ENCODE assay signal across 8 cellular contexts in the genomic region with DNA sequence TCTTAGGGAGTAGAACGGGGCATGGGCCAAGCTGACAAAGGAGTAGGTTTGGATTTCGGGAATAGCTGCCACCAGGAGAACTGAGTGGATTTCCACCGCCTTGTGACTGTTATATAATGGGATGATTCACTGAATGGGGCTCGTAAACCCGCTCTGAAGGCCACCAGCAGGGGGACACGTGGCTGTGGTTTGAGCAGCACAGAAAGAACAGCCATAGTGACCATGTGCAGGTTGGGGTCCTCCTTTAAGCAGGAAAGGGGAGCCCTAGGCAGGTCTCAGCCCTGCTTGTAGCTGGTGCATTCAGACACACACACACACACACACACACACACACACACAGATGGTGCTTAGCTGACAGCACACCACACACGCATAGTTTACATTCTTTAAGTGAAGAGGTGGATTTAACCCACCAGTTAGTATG. TPM values are rescaled to one million over a fixed set of nuclear protein-coding genes. Genes with fewer than 3 reads are reported as not detected.
DNase-seq lines count a peak whose midpoint lies in the region; ATAC-seq, FAIRE-seq and TF ChIP-seq lines count a peak whose summit lies in the region.

No MANE protein-coding gene starts in this region.

- peaks cover 64% of the 10 kb centered on the region for H3K4me1 ChIP-seq in HepG2 (ENCODE audit: insufficient read depth, low read length)

- peaks cover 0 to 16% of the 10 kb centered on the region in 2 experiments; a peak in 2 of 5 replicates for H3K27me3 ChIP-seq in HepG2 (ENCODE audit: control insufficient read depth in 1 of 2, insufficient read depth in 2 of 2, low read length in 2 of 2)

- TF ChIP-seq POLR2A in HepG2 (IDR thresholded peaks at IDR 0.05; ENCODE audit: insufficient read depth in 1 of 2, low read depth in 2 of 2, low read length in 2 of 2), result no peak

- TF ChIP-seq RAD21 in HepG2 (CRISPR knock-in tag; IDR thresholded peaks at IDR 0.05), result peak; percentile 58; the same call in 1 of the 2 replicates

- H2AFZ ChIP-seq in HepG2 (ENCODE audit: low read length), result no peak overlapping the region

- no peaks in the 10 kb centered on the region for H4K20me1 ChIP-seq in HepG2 (ENCODE audit: insufficient read depth, low read length)

- TF ChIP-seq EP300 in HepG2 (IDR thresholded peaks at IDR 0.05; ENCODE audit: low read depth in 2 of 2, low read length in 2 of 2), result no peak
- no peak for TF ChIP-seq EP300 in HepG2 (CRISPR knock-in tag; IDR thresholded peaks at IDR 0.05; ENCODE audit: borderline replicate concordance)

- no peak overlapping the region for H3K27ac ChIP-seq in HepG2 (ENCODE audit: extremely low read length, insufficient read depth, low read length)

- in situ Hi-C loops in astrocyte of the spinal cord (cut with HindIII; ENCODE audit: low sequenced_read_pairs) (no loop called here), HepG2 (cut with HindIII; ENCODE audit: extremely low pct_ligation_motif_present, low pct_unique_long_range_greater_than_20kb) (no loop called here)

- H3K9me3 ChIP-seq in HepG2 (ENCODE audit: low read length), result no peaks in the 10 kb centered on the region

- intact Hi-C loops in HepG2 (cut with micrococcal nuclease; ENCODE audit: unreplicated experiment), result loop anchor here (1.0 kb wide), 1 partner anchor 16 kb away; no protein-coding TSS in a partner anchor

- ATAC-seq in HepG2 (peak; percentile 75), GM21526 (IDR thresholded peaks at IDR 0.05; ENCODE audit: low FRiP score, unreplicated experiment) (no peak)

- no peaks in the 10 kb centered on the region for H3K36me3 ChIP-seq in HepG2 (replicated peaks in 1 of 2; ENCODE audit: control insufficient read depth in 1 of 2, insufficient read depth in 2 of 2, low read length in 2 of 2)

- WGBS in HepG2 (ENCODE audit: low lambda C conversion rate), result 7% methylated on average over 7 of the region's 7 CpGs

- DNase-seq in AG08396 (ENCODE audit: low spot score) (peak; percentile 69), HK-2 (ENCODE audit: unreplicated experiment) (peak; percentile 81), astrocyte of the spinal cord (ENCODE audit: low read depth, low spot score) (peak; percentile 70), HepG2 (ENCODE audit: low spot score) (peak; percentile 77), NCI-H2171 (lab: John Stamatoyannopoulos, UW) (no peak), NCI-H524 treated with DMSO at 0.1 percent for 48 hours (lab: John Stamatoyannopoulos, UW) (no peak), midbrain (lab: John Stamatoyannopoulos, UW) (no peak)

- peak overlapping the region; percentile 66 for H3K4me2 ChIP-seq in HepG2 (ENCODE audit: low read depth, low read length)

- H3K9ac ChIP-seq in HepG2 (ENCODE audit: insufficient read depth, low read depth, low read length), result no peak overlapping the region

- CTCF ChIA-PET in HepG2 (lab: Yijun Ruan, JAX; ENCODE audit: low intra/inter-chr PET ratio, low total read pairs), result interaction anchor here (0.6 to 1.6 kb wide), 3 partner anchors 17 to 152 kb away, joined by 3 to 12 read pairs (median 3); no protein-coding TSS in a partner anchor

- no peak overlapping the region for H3K4me3 ChIP-seq in astrocyte of the spinal cord (ENCODE audit: low read depth, low read length)
- H3K4me3 ChIP-seq in HepG2 (replicated peaks in 1 of 3; ENCODE audit: insufficient read depth in 1 of 3, low read depth in 2 of 3, low read length in 3 of 3), result peak overlapping the region in 1 of 3 experiments; percentile 31; a peak in 1 of 6 replicates

- FAIRE-seq in HepG2 (lab: Jason Lieb, UNC), result peak; percentile 70

- TF ChIP-seq CTCF in astrocyte of the spinal cord (IDR thresholded peaks at IDR 0.05; ENCODE audit: low read depth, low read length) (peak; percentile 50), HepG2 (CRISPR knock-in tag; IDR thresholded peaks at IDR 0.05) (peak; percentile 85)

- POLR2A ChIA-PET in HepG2 (lab: Yijun Ruan, JAX), result interaction anchor here (0.7 to 0.9 kb wide), 3 partner anchors 13 to 43 kb away, joined by 3 read pairs; no protein-coding TSS in a partner anchor

- BruUV-seq in HepG2 (replicated peaks; lab: Mats Ljungman, UMichigan), result no TSS peak

- no peaks in the 10 kb centered on the region for H3K79me2 ChIP-seq in HepG2 (ENCODE audit: insufficient read depth, low read length)

RNA-seq across cellular contexts. Expression of a gene that starts 8.6 kb away (rescaled TPM):
- 0.46 and 0.82 TPM in 2 replicates for total RNA-seq in HepG2 (2016; rRNA removed; fragmentation: Illumina TruSeq; extraction: Trizol)
- 0.26 and 0.40 TPM in 2 replicates for total RNA-seq in HepG2 (2016; cell fraction: cytosol; rRNA removed; fragmentation: Illumina TruSeq; extraction: Trizol; ENCODE audit: low read depth)
- total RNA-seq in HepG2 (2016; cell fraction: insoluble cytoplasmic fraction; rRNA removed; fragmentation: Illumina TruSeq; extraction: Trizol), result 0.62 and 0.93 TPM in 2 replicates
- total RNA-seq in HepG2 (2016; cell fraction: membrane; rRNA removed; fragmentation: Illumina TruSeq; extraction: Trizol), result 0.37 and 0.83 TPM in 2 replicates
- 1.1 and 1.3 TPM in 2 replicates for total RNA-seq in HepG2 (2016; cell fraction: nucleus; rRNA removed; fragmentation: Illumina TruSeq; extraction: Trizol)
- polyA plus RNA-seq in HepG2 (2011; rRNA removed), result 4.1 and 4.5 TPM in 2 replicates
- 4.5 and 6.1 TPM in 2 replicates for polyA plus RNA-seq in HepG2 (2011; cell fraction: cytosol; rRNA removed)
- polyA plus RNA-seq in HepG2 (2011; cell fraction: nucleus; rRNA removed), result 9.6 and 13.9 TPM in 2 replicates
- 0.48 and 0.80 TPM in 2 replicates for polyA plus RNA-seq in HepG2 (2012)
- polyA plus RNA-seq in HepG2 (2016; cell fraction: cytosol; fragmentation: Illumina TruSeq; extraction: Trizol; ENCODE audit: low read depth), result 0.21 and 0.37 TPM in 2 replicates
- polyA plus RNA-seq in HepG2 (2016; cell fraction: insoluble cytoplasmic fraction; fragmentation: Illumina TruSeq; extraction: Trizol; ENCODE audit: low read depth), result 0.58 and 0.71 TPM in 2 replicates
- polyA plus RNA-seq in HepG2 (2016; cell fraction: membrane; fragmentation: Illumina TruSeq; extraction: Trizol; ENCODE audit: low read depth), result 0.35 and 0.43 TPM in 2 replicates
- polyA plus RNA-seq in HepG2 (2016; cell fraction: nucleus; fragmentation: Illumina TruSeq; extraction: Trizol; ENCODE audit: insufficient read depth, low read depth), result 1.0 and 1.6 TPM in 2 replicates
- 14.4 TPM in 1 of 2 replicates, not detected in the other for polyA minus RNA-seq in HepG2 (2011; rRNA and poly(A)+ RNA removed; ENCODE audit: low replicate concordance)
- 3.1 and 3.4 TPM in 2 replicates for polyA minus RNA-seq in HepG2 (2011; cell fraction: cytosol; rRNA and poly(A)+ RNA removed)
- polyA minus RNA-seq in HepG2 (2011; cell fraction: nucleus; rRNA and poly(A)+ RNA removed), result 3.7 and 6.6 TPM in 2 replicates

RNA-seq across cellular contexts. Expression of a gene that starts 12.1 kb away (rescaled TPM):
- total RNA-seq in HepG2 (2016; rRNA removed; fragmentation: Illumina TruSeq; extraction: Trizol), result 0.11 TPM in 1 of 2 replicates, not detected in the other
- not detected in 2 replicates for total RNA-seq in HepG2 (2016; cell fraction: cytosol; rRNA removed; fragmentation: Illumina TruSeq; extraction: Trizol; ENCODE audit: low read depth)
- not detected in 2 replicates for total RNA-seq in HepG2 (2016; cell fraction: insoluble cytoplasmic fraction; rRNA removed; fragmentation: Illumina TruSeq; extraction: Trizol)
- not detected in 2 replicates for total RNA-seq in HepG2 (2016; cell fraction: membrane; rRNA removed; fragmentation: Illumina TruSeq; extraction: Trizol)
- not detected in 2 replicates for total RNA-seq in HepG2 (2016; cell fraction: nucleus; rRNA removed; fragmentation: Illumina TruSeq; extraction: Trizol)
- 0.13 TPM in 1 of 2 replicates, not detected in the other for polyA plus RNA-seq in HepG2 (2011; rRNA removed)
- polyA plus RNA-seq in HepG2 (2011; cell fraction: cytosol; rRNA removed), result not detected in 2 replicates
- 0.17 TPM in 1 of 2 replicates, not detected in the other for polyA plus RNA-seq in HepG2 (2011; cell fraction: nucleus; rRNA removed)
- 0.11 TPM in 1 of 2 replicates, not detected in the other for polyA plus RNA-seq in HepG2 (2012)
- not detected in 2 replicates for polyA plus RNA-seq in HepG2 (2016; cell fraction: cytosol; fragmentation: Illumina TruSeq; extraction: Trizol; ENCODE audit: low read depth)
- polyA plus RNA-seq in HepG2 (2016; cell fraction: insoluble cytoplasmic fraction; fragmentation: Illumina TruSeq; extraction: Trizol; ENCODE audit: low read depth), result not detected in 2 replicates
- polyA plus RNA-seq in HepG2 (2016; cell fraction: membrane; fragmentation: Illumina TruSeq; extraction: Trizol; ENCODE audit: low read depth), result 0.16 TPM in 1 of 2 replicates, not detected in the other
- 0.33 TPM in 1 of 2 replicates, not detected in the other for polyA plus RNA-seq in HepG2 (2016; cell fraction: nucleus; fragmentation: Illumina TruSeq; extraction: Trizol; ENCODE audit: insufficient read depth, low read depth)
- 0.20 TPM in 1 of 2 replicates, not detected in the other for polyA minus RNA-seq in HepG2 (2011; rRNA and poly(A)+ RNA removed; ENCODE audit: low replicate concordance)
- not detected in 2 replicates for polyA minus RNA-seq in HepG2 (2011; cell fraction: cytosol; rRNA and poly(A)+ RNA removed)
- polyA minus RNA-seq in HepG2 (2011; cell fraction: nucleus; rRNA and poly(A)+ RNA removed), result not detected in 2 replicates

RNA-seq across cellular contexts. Expression of a gene that starts 41.1 kb away (rescaled TPM):
- 2.2 and 2.4 TPM in 2 replicates for total RNA-seq in HepG2 (2016; rRNA removed; fragmentation: Illumina TruSeq; extraction: Trizol)
- total RNA-seq in HepG2 (2016; cell fraction: cytosol; rRNA removed; fragmentation: Illumina TruSeq; extraction: Trizol; ENCODE audit: low read depth), result 0.30 and 0.44 TPM in 2 replicates
- 1.8 and 1.9 TPM in 2 replicates for total RNA-seq in HepG2 (2016; cell fraction: insoluble cytoplasmic fraction; rRNA removed; fragmentation: Illumina TruSeq; extraction: Trizol)
- 1.2 and 1.4 TPM in 2 replicates for total RNA-seq in HepG2 (2016; cell fraction: membrane; rRNA removed; fragmentation: Illumina TruSeq; extraction: Trizol)
- 2.6 and 3.1 TPM in 2 replicates for total RNA-seq in HepG2 (2016; cell fraction: nucleus; rRNA removed; fragmentation: Illumina TruSeq; extraction: Trizol)
- polyA plus RNA-seq in HepG2 (2011; rRNA removed), result 2.4 and 3.0 TPM in 2 replicates
- polyA plus RNA-seq in HepG2 (2011; cell fraction: cytosol; rRNA removed), result 2.3 and 2.6 TPM in 2 replicates
- polyA plus RNA-seq in HepG2 (2011; cell fraction: nucleus; rRNA removed), result 3.9 and 4.1 TPM in 2 replicates
- polyA plus RNA-seq in HepG2 (2012), result 1.4 and 1.9 TPM in 2 replicates
- 0.21 and 0.70 TPM in 2 replicates for polyA plus RNA-seq in HepG2 (2016; cell fraction: cytosol; fragmentation: Illumina TruSeq; extraction: Trizol; ENCODE audit: low read depth)
- 2.0 and 2.3 TPM in 2 replicates for polyA plus RNA-seq in HepG2 (2016; cell fraction: insoluble cytoplasmic fraction; fragmentation: Illumina TruSeq; extraction: Trizol; ENCODE audit: low read depth)
- polyA plus RNA-seq in HepG2 (2016; cell fraction: membrane; fragmentation: Illumina TruSeq; extraction: Trizol; ENCODE audit: low read depth), result 0.58 and 1.0 TPM in 2 replicates
- polyA plus RNA-seq in HepG2 (2016; cell fraction: nucleus; fragmentation: Illumina TruSeq; extraction: Trizol; ENCODE audit: insufficient read depth, low read depth), result 2.1 and 2.3 TPM in 2 replicates
- polyA minus RNA-seq in HepG2 (2011; rRNA and poly(A)+ RNA removed; ENCODE audit: low replicate concordance), result 0.49 and 8.2 TPM in 2 replicates
- polyA minus RNA-seq in HepG2 (2011; cell fraction: cytosol; rRNA and poly(A)+ RNA removed), result 3.3 and 4.7 TPM in 2 replicates
- 10.0 and 11.3 TPM in 2 replicates for polyA minus RNA-seq in HepG2 (2011; cell fraction: nucleus; rRNA and poly(A)+ RNA removed)

RNA-seq across cellular contexts. Expression of a gene that starts 57.9 kb away (rescaled TPM):
- 1.1 and 1.5 TPM in 2 replicates for total RNA-seq in HepG2 (2016; rRNA removed; fragmentation: Illumina TruSeq; extraction: Trizol)
- total RNA-seq in HepG2 (2016; cell fraction: cytosol; rRNA removed; fragmentation: Illumina TruSeq; extraction: Trizol; ENCODE audit: low read depth), result 0.18 and 0.51 TPM in 2 replicates
- total RNA-seq in HepG2 (2016; cell fraction: insoluble cytoplasmic fraction; rRNA removed; fragmentation: Illumina TruSeq; extraction: Trizol), result 0.95 and 1.2 TPM in 2 replicates
- 1.1 and 1.4 TPM in 2 replicates for total RNA-seq in HepG2 (2016; cell fraction: membrane; rRNA removed; fragmentation: Illumina TruSeq; extraction: Trizol)
- 0.38 and 1.1 TPM in 2 replicates for total RNA-seq in HepG2 (2016; cell fraction: nucleus; rRNA removed; fragmentation: Illumina TruSeq; extraction: Trizol)
- polyA plus RNA-seq in HepG2 (2011; rRNA removed), result 0.80 and 1.1 TPM in 2 replicates
- polyA plus RNA-seq in HepG2 (2011; cell fraction: cytosol; rRNA removed), result 0.47 and 0.89 TPM in 2 replicates
- polyA plus RNA-seq in HepG2 (2011; cell fraction: nucleus; rRNA removed), result 0.45 and 0.61 TPM in 2 replicates
- polyA plus RNA-seq in HepG2 (2012), result 0.69 and 0.97 TPM in 2 replicates
- 0.54 and 0.60 TPM in 2 replicates for polyA plus RNA-seq in HepG2 (2016; cell fraction: cytosol; fragmentation: Illumina TruSeq; extraction: Trizol; ENCODE audit: low read depth)
- polyA plus RNA-seq in HepG2 (2016; cell fraction: insoluble cytoplasmic fraction; fragmentation: Illumina TruSeq; extraction: Trizol; ENCODE audit: low read depth), result 1.4 and 1.8 TPM in 2 replicates
- polyA plus RNA-seq in HepG2 (2016; cell fraction: membrane; fragmentation: Illumina TruSeq; extraction: Trizol; ENCODE audit: low read depth), result 0.57 and 0.84 TPM in 2 replicates
- 1.6 and 2.1 TPM in 2 replicates for polyA plus RNA-seq in HepG2 (2016; cell fraction: nucleus; fragmentation: Illumina TruSeq; extraction: Trizol; ENCODE audit: insufficient read depth, low read depth)
- polyA minus RNA-seq in HepG2 (2011; rRNA and poly(A)+ RNA removed; ENCODE audit: low replicate concordance), result 1.6 TPM in 1 of 2 replicates, not detected in the other
- not detected in 2 replicates for polyA minus RNA-seq in HepG2 (2011; cell fraction: cytosol; rRNA and poly(A)+ RNA removed)
- not detected in 2 replicates for polyA minus RNA-seq in HepG2 (2011; cell fraction: nucleus; rRNA and poly(A)+ RNA removed)

Comparison
In these comparisons a context has a peak if more than half of its experiments do, and no peak if none do; other contexts are left out.
1. DNase-seq: peak in AG08396 (single experiment), HK-2 (single experiment), astrocyte of the spinal cord (single experiment) and HepG2 (single experiment); none in NCI-H2171 (single experiment), NCI-H524 treated with DMSO at 0.1 percent for 48 hours (single experiment) and midbrain (single experiment).